9 cellular contexts compared by ENCODE assay signal in genomic region chr10:22554481-22555182, GRCh38.
A peak's percentile ranks its signal among the peaks of the same experiment; 100 is the strongest.
DNase-seq lines count a peak whose midpoint lies in the region; ATAC-seq and TF ChIP-seq lines count a peak whose summit lies in the region.
"Had no signal": no experiment of that assay in that cellular context is flagged by ENCODE, and none has a peak within 500 bp of the region (broad histone marks: within the 10 kb centered on the region; RNA-seq: fewer than 3 reads in every experiment).

No MANE protein-coding gene starts in this region.

- H3K4me1 Mint-ChIP-seq in chondrocyte (ENCODE audit: low read depth) = peaks cover 29% of the 10 kb centered on the region
- peaks cover 26% of the 10 kb centered on the region for H3K4me1 Mint-ChIP-seq in stimulated activated effector memory CD8-positive, alpha-beta T cell treated with anti-CD3 and anti-CD28 coated beads, Interleukin-12 subunit alpha, Interleukin-12 subunit beta, amount 100 ng/mL, for 72 hours

- peaks cover 3% of the 10 kb centered on the region for H3K36me3 Mint-ChIP-seq in chondrocyte (ENCODE audit: low read depth)
- H3K36me3 Mint-ChIP-seq in stimulated activated effector memory CD8-positive, alpha-beta T cell treated with anti-CD3 and anti-CD28 coated beads, Interleukin-12 subunit alpha, Interleukin-12 subunit beta, amount 100 ng/mL, for 72 hours = peaks cover 97% of the 10 kb centered on the region

- ATAC-seq in left lobe of liver (peak; percentile 96), GM18519 (IDR thresholded peaks at IDR 0.05; ENCODE audit: low FRiP score, unreplicated experiment) (no peak), GM19397 (IDR thresholded peaks at IDR 0.05; ENCODE audit: unreplicated experiment) (no peak), HG03159 (IDR thresholded peaks at IDR 0.05; ENCODE audit: unreplicated experiment) (no peak)
- ATAC-seq in stimulated activated effector memory CD8-positive, alpha-beta T cell treated with anti-CD3 and anti-CD28 coated beads, Interleukin-12 subunit alpha, Interleukin-12 subunit beta, amount 100 ng/mL, for 72 hours = no peak

- TF ChIP-seq CTCF in chondrocyte (IDR thresholded peaks at IDR 0.05) = no peak

- H3K27me3 Mint-ChIP-seq in chondrocyte (ENCODE audit: low read depth) = no peaks in the 10 kb centered on the region

- H3K27ac Mint-ChIP-seq in chondrocyte (ENCODE audit: unreplicated experiment) = peak overlapping the region; percentile 94
- H3K27ac Mint-ChIP-seq in stimulated activated effector memory CD8-positive, alpha-beta T cell treated with anti-CD3 and anti-CD28 coated beads, Interleukin-12 subunit alpha, Interleukin-12 subunit beta, amount 100 ng/mL, for 72 hours = peak overlapping the region; percentile 64

- no peaks in the 10 kb centered on the region for H3K9me3 Mint-ChIP-seq in chondrocyte (ENCODE audit: low read depth)
- no peaks in the 10 kb centered on the region for H3K9me3 Mint-ChIP-seq in stimulated activated effector memory CD8-positive, alpha-beta T cell treated with anti-CD3 and anti-CD28 coated beads, Interleukin-12 subunit alpha, Interleukin-12 subunit beta, amount 100 ng/mL, for 72 hours

- peak overlapping the region; percentile 64 for H3K4me3 Mint-ChIP-seq in chondrocyte (ENCODE audit: unreplicated experiment)
- no peak overlapping the region for H3K4me3 Mint-ChIP-seq in stimulated activated effector memory CD8-positive, alpha-beta T cell treated with anti-CD3 and anti-CD28 coated beads, Interleukin-12 subunit alpha, Interleukin-12 subunit beta, amount 100 ng/mL, for 72 hours

- DNase-seq in HuH-7.5 (ENCODE audit: low spot score) = peak; percentile 61
- DNase-seq in chondrocyte (ENCODE audit: low spot score) = no peak
- peak; percentile 84 for DNase-seq in left lobe of liver (ENCODE audit: low spot score)
- no peak for DNase-seq in stimulated activated effector memory CD8-positive, alpha-beta T cell treated with anti-CD3 and anti-CD28 coated beads, Interleukin-12 subunit alpha, Interleukin-12 subunit beta, amount 100 ng/mL, for 72 hours (ENCODE audit: low spot score in 2 of 2)
- no peak for DNase-seq in activated CD4-positive, CD25-positive, alpha-beta regulatory T cell (lab: John Stamatoyannopoulos, UW)
- DNase-seq: stimulated activated CD4-positive, alpha-beta T cell treated with anti-CD3 and anti-CD28 coated beads, Interleukin-12 subunit alpha, Interleukin-12 subunit beta, amount 100 ng/mL, for 4 hours had no signal

Comparison
In these comparisons a context has a peak if more than half of its experiments do, and no peak if none do; other contexts are left out.
1. DNase-seq: peak in HuH-7.5 (single experiment) and left lobe of liver (single experiment); none in chondrocyte (single experiment), stimulated activated effector memory CD8-positive, alpha-beta T cell treated with anti-CD3 and anti-CD28 coated beads, Interleukin-12 subunit alpha, Interleukin-12 subunit beta, amount 100 ng/mL, for 72 hours (0 of 2) and activated CD4-positive, CD25-positive, alpha-beta regulatory T cell (0 of 4).